21 cellular contexts compared by ENCODE assay signal in the genomic region with DNA sequence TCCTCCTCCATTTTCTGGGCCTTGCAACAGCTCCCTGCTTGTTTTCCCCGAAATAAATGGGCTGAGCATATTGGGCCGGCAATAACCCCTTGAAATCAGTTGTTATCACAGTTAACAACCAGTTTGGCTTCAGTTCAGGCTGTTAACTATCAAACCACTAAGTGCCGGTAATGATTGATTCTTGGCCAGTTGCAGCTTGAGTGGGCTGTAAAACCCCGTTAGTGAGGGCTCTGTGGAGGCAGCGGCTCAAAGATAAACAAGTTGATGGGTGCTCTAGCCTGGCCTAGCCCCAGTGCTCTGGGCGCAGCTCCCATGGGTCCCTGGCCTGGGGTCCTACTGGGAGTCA. TPM values are rescaled to one million over a fixed set of nuclear protein-coding genes. Genes with fewer than 3 reads are reported as not detected.
DNase-seq lines count a peak whose midpoint lies in the region; ATAC-seq, FAIRE-seq and TF ChIP-seq lines count a peak whose summit lies in the region.
"Had no signal": no experiment of that assay in that cellular context is flagged by ENCODE, and none has a peak within 500 bp of the region (broad histone marks: within the 10 kb centered on the region; RNA-seq: fewer than 3 reads in every experiment).

No MANE protein-coding gene starts in this region.

- peak; percentile 46 for DNase-seq in NCI-H2029 treated with DMSO at 0.1 percent for 48 hours (lab: John Stamatoyannopoulos, UW)
- DNase-seq in NCI-H2029 (lab: John Stamatoyannopoulos, UW) = no peak
- peak; percentile 73 for DNase-seq in NCI-H1105 treated with DMSO at 0.1 percent for 48 hours (lab: John Stamatoyannopoulos, UW)
- no peak for DNase-seq in endothelial cell of umbilical vein (ENCODE audit: low read depth, low spot score)
- peak; percentile 17 for DNase-seq in small intestine
- no peak for DNase-seq in sciatic nerve (ENCODE audit: low spot score)
- DNase-seq: 8988T; BE2C; Calu3; CD4-positive, alpha-beta T cell; GOT3; KG1; NCI-H187 treated with DMSO at 0.1 percent for 48 hours; NCI-H226; NCI-H524 treated with DMSO at 0.1 percent for 48 hours; SIG-M5 had no signal

- POLR2A ChIA-PET in endothelial cell of umbilical vein (lab: Charles Lee) = no interaction called here

- TF ChIP-seq POLR2A in endothelial cell of umbilical vein (IDR thresholded peaks at IDR 0.05; ENCODE audit: low read depth, low read length) = no peak

- H3K9me3 ChIP-seq in endothelial cell of umbilical vein (replicated peaks; ENCODE audit: control insufficient read depth, insufficient read depth, low read length) (no peaks in the 10 kb centered on the region), small intestine (ENCODE audit: control insufficient read depth, low read depth) (no peaks in the 10 kb centered on the region)
- H3K9me3 ChIP-seq: BE2C had no signal

- no peak overlapping the region for H3K4me3 ChIP-seq in endothelial cell of umbilical vein (replicated peaks in 1 of 3; ENCODE audit: insufficient read depth in 1 of 3, low read depth in 1 of 3, low read length in 3 of 3)
- H3K4me3 ChIP-seq in small intestine (ENCODE audit: low read depth in 1 of 2, low read length in 2 of 2) = no peak overlapping the region

- no peaks in the 10 kb centered on the region for H3K36me3 ChIP-seq in endothelial cell of umbilical vein (ENCODE audit: control insufficient read depth in 2 of 2, extremely low read depth in 1 of 2, insufficient read depth in 2 of 2, low read length in 2 of 2)
- H3K36me3 ChIP-seq in small intestine (ENCODE audit: control insufficient read depth in 2 of 2, insufficient read depth in 2 of 2, low read length in 2 of 2) = no peaks in the 10 kb centered on the region
- H3K36me3 ChIP-seq: BE2C had no signal

- H3K27ac ChIP-seq in endothelial cell of umbilical vein (ENCODE audit: insufficient read depth, low read depth, low read length) = no peak overlapping the region
- no peak overlapping the region for H3K27ac ChIP-seq in small intestine (ENCODE audit: low read depth in 1 of 2, low read length in 1 of 2)

- H3K4me1 ChIP-seq in endothelial cell of umbilical vein (ENCODE audit: control insufficient read depth, extremely low read depth, insufficient read depth, low read length) (no peaks in the 10 kb centered on the region), small intestine (ENCODE audit: control insufficient read depth in 2 of 2, insufficient read depth in 1 of 2, low read depth in 1 of 2, low read length in 1 of 2) (no peaks in the 10 kb centered on the region)
- H3K4me1 ChIP-seq: BE2C had no signal

- intact Hi-C loops in endothelial cell of umbilical vein (cut with micrococcal nuclease) = no loop called here
- intact Hi-C loops in sciatic nerve (cut with DNase I) = no loop called here

- TF ChIP-seq CTCF in endothelial cell of umbilical vein (IDR thresholded peaks at IDR 0.05; ENCODE audit: extremely low read depth in 1 of 2, insufficient read depth in 1 of 2, low read depth in 1 of 2, low read length in 2 of 2) = no peak

- H3K27me3 ChIP-seq in endothelial cell of umbilical vein (ENCODE audit: control insufficient read depth in 2 of 2, insufficient read depth in 2 of 2, low read length in 2 of 2) = peaks cover 53% of the 10 kb centered on the region in 2 experiments
- H3K27me3 ChIP-seq in small intestine (ENCODE audit: control insufficient read depth in 2 of 2, insufficient read depth in 2 of 2, low read length in 2 of 2) = peaks cover 5 to 35% of the 10 kb centered on the region in 2 donors

- H3K9ac ChIP-seq in endothelial cell of umbilical vein (replicated peaks; ENCODE audit: extremely low read depth, insufficient read depth, low read length) = no peak overlapping the region

- 12 to 38% (median 18%) methylated on average over 6 of the region's 6 CpGs for WGBS in small intestine, 3 donors

- H3K4me2 ChIP-seq in endothelial cell of umbilical vein (ENCODE audit: insufficient read depth, low read length) = no peak overlapping the region

- H4K20me1 ChIP-seq in endothelial cell of umbilical vein (replicated peaks; ENCODE audit: control insufficient read depth, extremely low read depth, insufficient read depth, low read length) = no peaks in the 10 kb centered on the region

- H2AFZ ChIP-seq in endothelial cell of umbilical vein (ENCODE audit: low read depth, low read length) = no peak overlapping the region

- FAIRE-seq in endothelial cell of umbilical vein (lab: Jason Lieb, UNC) = no peak
- no peak for FAIRE-seq in small intestine (lab: Jason Lieb, UNC)
- FAIRE-seq: GM12891, GM18507 had no signal

- no peaks in the 10 kb centered on the region for H3K9me1 ChIP-seq in endothelial cell of umbilical vein (replicated peaks; ENCODE audit: control insufficient read depth, extremely low read depth, insufficient read depth, low read length)

- ATAC-seq in GM18868 (IDR thresholded peaks at IDR 0.05; ENCODE audit: unreplicated experiment) (no peak), GM21515 (IDR thresholded peaks at IDR 0.05; ENCODE audit: unreplicated experiment) (no peak), sciatic nerve (no peak)

- no TSS peak for BruUV-seq in endothelial cell of umbilical vein (replicated peaks; lab: Mats Ljungman, UMichigan)

- no peaks in the 10 kb centered on the region for H3K79me2 ChIP-seq in endothelial cell of umbilical vein (ENCODE audit: control insufficient read depth, insufficient read depth, low read length)

- dilution Hi-C loops in endothelial cell of umbilical vein (cut with MboI; ENCODE audit: extremely low pct_ligation_motif_present, low sequenced_read_pairs) = no loop called here

- CTCF ChIA-PET in endothelial cell of umbilical vein (lab: Charles Lee) = interaction anchor here (1.0 to 2.9 kb wide), 4 partner anchors 11 to 197 kb away, joined by 3 to 18 read pairs (median 5); no protein-coding TSS in a partner anchor

TF ChIP-seq in endothelial cell of umbilical vein, 7 proteins besides CTCF, POLR2A, EP300 and RAD21:
- TF ChIP-seq, protein P1, sequence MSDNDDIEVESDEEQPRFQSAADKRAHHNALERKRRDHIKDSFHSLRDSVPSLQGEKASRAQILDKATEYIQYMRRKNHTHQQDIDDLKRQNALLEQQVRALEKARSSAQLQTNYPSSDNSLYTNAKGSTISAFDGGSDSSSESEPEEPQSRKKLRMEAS (IDR thresholded peaks at IDR 0.05; ENCODE audit: insufficient read depth, insufficient read length) = no peak
- peak; percentile 72 for TF ChIP-seq EZH2 (IDR thresholded peaks at IDR 0.05; ENCODE audit: borderline replicate concordance, low read depth, low read length, severe bottlenecking)

RNA-seq across cellular contexts. Expression of a gene that starts 8.3 kb away (rescaled TPM):
- total RNA-seq in endothelial cell of umbilical vein (0.39 and 0.44 TPM in 2 replicates), sciatic nerve (0.62 TPM)
- polyA plus RNA-seq in endothelial cell of umbilical vein (not detected in 2 replicates), small intestine (under 1 TPM in 1 of 3 donors, not detected in 2; 0.12 TPM)
- polyA plus RNA-seq in endothelial cell of umbilical vein (2011; cell fraction: cytosol; rRNA removed) = not detected in 2 replicates
- polyA plus RNA-seq in endothelial cell of umbilical vein (2011; cell fraction: nucleus; rRNA removed) = 0.31 and 0.62 TPM in 2 replicates
- polyA plus RNA-seq in endothelial cell of umbilical vein (2012) = not detected in 2 replicates
- not detected in 2 replicates for polyA minus RNA-seq in endothelial cell of umbilical vein
- not detected for polyA minus RNA-seq in endothelial cell of umbilical vein (2011; cell fraction: cytosol; rRNA and poly(A)+ RNA removed)
- polyA minus RNA-seq in endothelial cell of umbilical vein (2011; cell fraction: nucleus; rRNA and poly(A)+ RNA removed) = not detected in 2 replicates
- total RNA-seq: Calu3; CD4-positive, alpha-beta T cell; RPMI7951 had no signal

RNA-seq across cellular contexts. Expression of a gene that starts 15.7 kb away (rescaled TPM):
- total RNA-seq in endothelial cell of umbilical vein = 55.4 and 60.7 TPM in 2 replicates
- 48.1 and 71.3 TPM in 2 replicates for polyA plus RNA-seq in endothelial cell of umbilical vein
- polyA plus RNA-seq in endothelial cell of umbilical vein (2011; cell fraction: cytosol; rRNA removed) = 77.9 and 93.3 TPM in 2 replicates
- polyA plus RNA-seq in endothelial cell of umbilical vein (2011; cell fraction: nucleus; rRNA removed) = 32.4 and 35.6 TPM in 2 replicates
- polyA plus RNA-seq in endothelial cell of umbilical vein (2012) = 72.5 and 87.9 TPM in 2 replicates
- polyA minus RNA-seq in endothelial cell of umbilical vein = 26.1 and 37.3 TPM in 2 replicates
- polyA minus RNA-seq in endothelial cell of umbilical vein (2011; cell fraction: cytosol; rRNA and poly(A)+ RNA removed) = 35.7 TPM
- polyA minus RNA-seq in endothelial cell of umbilical vein (2011; cell fraction: nucleus; rRNA and poly(A)+ RNA removed) = 6.0 and 7.1 TPM in 2 replicates
- 10 to 100 TPM in 2 of 3 donors, 1 to 10 TPM in 1; 2.5 to 49.8 (median 14.9) TPM for polyA plus RNA-seq in small intestine
- 8.0 TPM for total RNA-seq in sciatic nerve

RNA-seq across cellular contexts. Expression of a gene that starts 50.7 kb away (rescaled TPM):
- total RNA-seq in endothelial cell of umbilical vein = 113 and 118 TPM in 2 replicates
- polyA plus RNA-seq in endothelial cell of umbilical vein = 21.6 and 30.8 TPM in 2 replicates
- 22.9 and 25.5 TPM in 2 replicates for polyA plus RNA-seq in endothelial cell of umbilical vein (2011; cell fraction: cytosol; rRNA removed)
- polyA plus RNA-seq in endothelial cell of umbilical vein (2011; cell fraction: nucleus; rRNA removed) = 212 and 252 TPM in 2 replicates
- polyA plus RNA-seq in endothelial cell of umbilical vein (2012) = 82.7 and 99.0 TPM in 2 replicates
- 84.4 and 102 TPM in 2 replicates for polyA minus RNA-seq in endothelial cell of umbilical vein
- 23.2 TPM for polyA minus RNA-seq in endothelial cell of umbilical vein (2011; cell fraction: cytosol; rRNA and poly(A)+ RNA removed)
- polyA minus RNA-seq in endothelial cell of umbilical vein (2011; cell fraction: nucleus; rRNA and poly(A)+ RNA removed) = 122 and 181 TPM in 2 replicates
- polyA plus RNA-seq in small intestine = 10 to 100 TPM; 26.5 to 34.0 (median 28.5) TPM
- total RNA-seq in sciatic nerve = 187 TPM

Comparison
In these comparisons a context has a peak if more than half of its experiments do, and no peak if none do; other contexts are left out.
1. DNase-seq: peak in NCI-H2029 treated with DMSO at 0.1 percent for 48 hours (single experiment), NCI-H1105 treated with DMSO at 0.1 percent for 48 hours (single experiment) and small intestine (single experiment); none in NCI-H2029 (single experiment), endothelial cell of umbilical vein (single experiment) and sciatic nerve (single experiment).